In genomic region chr20:38147751-38148150, GRCh38 we compare ENCODE assay signal across 19 cellular contexts.
"Had no signal": no experiment of that assay in that cellular context is flagged by ENCODE, and none has a peak within 500 bp of the region (broad histone marks: within the 10 kb centered on the region; RNA-seq: fewer than 3 reads in every experiment).

No MANE protein-coding gene starts in this region.

- H3K4me3 ChIP-seq: adrenal gland, dorsolateral prefrontal cortex, left lung, spleen, testis had no signal

- ATAC-seq: foreskin keratinocyte, left lung, natural killer cell had no signal

- H3K36me3 ChIP-seq: neutrophil, WERI-Rb-1 had no signal

- H3K9ac ChIP-seq: parathyroid adenoma had no signal

- H3K27ac ChIP-seq: adrenal gland, dorsolateral prefrontal cortex, epithelial cell of prostate, foreskin keratinocyte, neutrophil, parathyroid adenoma, spleen, testis, WERI-Rb-1 had no signal

- DNase-seq: activated CD4-positive, alpha-beta T cell treated with anti-CD3 and anti-CD28 coated beads for 1 hour; activated CD8-positive, alpha-beta memory T cell treated with anti-CD3 and anti-CD28 coated beads for 24 hours; activated CD8-positive, alpha-beta memory T cell treated with anti-CD3 and anti-CD28 coated beads, Interleukin-2, amount 50 U/mL, for 48 hours; activated effector memory CD4-positive, alpha-beta T cell treated with anti-CD3 and anti-CD28 coated beads, Interleukin-2, amount 50 U/mL, for 16 hours; activated T-cell treated with anti-CD3 and anti-CD28 coated beads, Interleukin-2, amount 50 U/mL, for 48 hours; adrenal gland; dorsolateral prefrontal cortex; foreskin keratinocyte; glutamatergic neuron; left lung; mesendoderm; natural killer cell; spleen; stimulated activated CD4-positive, alpha-beta T cell treated with anti-CD3 and anti-CD28 coated beads, Interleukin-4, amount 100 ng/mL, for 4 hours; testis; WERI-Rb-1 had no signal

- H2AFZ ChIP-seq: parathyroid adenoma had no signal

- H3K9me3 ChIP-seq: adrenal gland, left lung, neutrophil, spleen, testis had no signal

- H3K79me2 ChIP-seq: parathyroid adenoma had no signal

- H3K27me3 ChIP-seq: adrenal gland, dorsolateral prefrontal cortex, foreskin keratinocyte, left lung, spleen, testis had no signal
